Comparison of ENCODE assay signal across 9 cellular contexts in the genomic region with DNA sequence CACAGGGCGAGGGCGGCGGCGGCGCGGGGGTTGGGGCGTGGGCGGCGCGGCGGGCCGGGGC. TPM values are rescaled to one million over a fixed set of nuclear protein-coding genes. Genes with fewer than 3 reads are reported as not detected.
DNase-seq lines count a peak whose midpoint lies in the region; ATAC-seq, FAIRE-seq and TF ChIP-seq lines count a peak whose summit lies in the region.
"Had no signal": no experiment of that assay in that cellular context is flagged by ENCODE, and none has a peak within 500 bp of the region (broad histone marks: within the 10 kb centered on the region; RNA-seq: fewer than 3 reads in every experiment).

A gene (minus strand): TSS at position 30 of the 61 bp plus-strand sequence. CDS start 226 bp downstream, outside the sequence.

- H2AFZ ChIP-seq in DND-41 (ENCODE audit: low read depth, low read length): peak within 1 kb of the TSS; percentile 43

- peak within 1 kb of the TSS; percentile 43; the same call in 1 of the 2 replicates for H3K9ac ChIP-seq in DND-41 (ENCODE audit: low read depth, low read length)
- H3K9ac ChIP-seq in rectal smooth muscle tissue (ENCODE audit: low read length): no peak within 1 kb of the TSS

- H3K4me3 ChIP-seq in DND-41 (ENCODE audit: low read depth in 1 of 2, low read length in 2 of 2) (peak within 1 kb of the TSS in 1 of 2 experiments; percentile 48; a peak in 2 of 4 replicates), SJCRH30 (peak within 1 kb of the TSS; percentile 35), rectal smooth muscle tissue (ENCODE audit: low read length) (peak within 1 kb of the TSS; percentile 46)

- H3K27ac ChIP-seq in DND-41 (ENCODE audit: low read length): no peak within 1 kb of the TSS
- H3K27ac ChIP-seq in SJCRH30: no peak within 1 kb of the TSS
- no peak within 1 kb of the TSS for H3K27ac ChIP-seq in rectal smooth muscle tissue (ENCODE audit: low read depth, low read length)

- H3K27me3 ChIP-seq in DND-41 (ENCODE audit: insufficient read depth, low read length, poor library complexity): peaks cover 18% of the 10 kb centered on the region
- 0 out of 2 replicates have a peak, but pooled peaks cover 4% of the 10 kb centered on the region for H3K27me3 ChIP-seq in SJCRH30
- peaks cover 3% of the 10 kb centered on the region for H3K27me3 ChIP-seq in rectal smooth muscle tissue (ENCODE audit: control insufficient read depth, insufficient read depth, low read length)

- H3K9me3 ChIP-seq in DND-41 (ENCODE audit: insufficient read depth, low read length, severe bottlenecking) (no peaks in the 10 kb centered on the region), SJCRH30 (replicated peaks) (no peaks in the 10 kb centered on the region)

- no peak for TF ChIP-seq CTCF in DND-41 (IDR thresholded peaks at IDR 0.05; ENCODE audit: borderline replicate concordance, extremely low read depth, low read length, poor library complexity, severe bottlenecking)

- FAIRE-seq in frontal cortex (lab: Jason Lieb, UNC) (no peak), RCC 7860 (lab: Jason Lieb, UNC) (no peak)

- no peaks in the 10 kb centered on the region for H4K20me1 ChIP-seq in DND-41 (ENCODE audit: insufficient read depth, low read length)

- H3K4me2 ChIP-seq in DND-41 (ENCODE audit: insufficient read depth, low read length): peak within 1 kb of the TSS; percentile 63

- no peaks in the 10 kb centered on the region for H3K36me3 ChIP-seq in DND-41 (ENCODE audit: insufficient read depth, low read length)
- H3K36me3 ChIP-seq in SJCRH30: no peaks in the 10 kb centered on the region
- H3K36me3 ChIP-seq in rectal smooth muscle tissue (ENCODE audit: control insufficient read depth, insufficient read depth, low read length): no peaks in the 10 kb centered on the region

- peaks cover 13% of the 10 kb centered on the region for H3K4me1 ChIP-seq in DND-41 (ENCODE audit: insufficient read depth, low read length)
- H3K4me1 ChIP-seq in SJCRH30: no peaks in the 10 kb centered on the region
- H3K4me1 ChIP-seq in rectal smooth muscle tissue (ENCODE audit: control insufficient read depth, insufficient read depth, low read length): no peaks in the 10 kb centered on the region

- no peaks in the 10 kb centered on the region for H3K79me2 ChIP-seq in DND-41 (ENCODE audit: insufficient read depth, low read length)

- DNase-seq in DND-41 (no peak), SJCRH30 (no peak), frontal cortex (ENCODE audit: low spot score in 2 of 2) (no peak), GM03348 (ENCODE audit: low spot score) (no peak), NCI-H1092 treated with DMSO at 0.1 percent for 48 hours (lab: John Stamatoyannopoulos, UW) (no peak), RCC 7860 (ENCODE audit: low spot score) (no peak)
- DNase-seq: KG1 had no signal

- ATAC-seq in DND-41 (ENCODE audit: insufficient read depth, low read depth) (no peak), GM18909 (IDR thresholded peaks at IDR 0.05; ENCODE audit: poor library complexity, unreplicated experiment) (no peak)

RNA-seq across cellular contexts. Expression of the gene that starts here (rescaled TPM):
- total RNA-seq in SJCRH30 (2014; rRNA removed; shearing (Covaris generic)): 0.10 and 0.30 TPM in 2 replicates
- 10.2 TPM for total RNA-seq in frontal cortex
